7 cellular contexts compared by ENCODE assay signal in the genomic region with DNA sequence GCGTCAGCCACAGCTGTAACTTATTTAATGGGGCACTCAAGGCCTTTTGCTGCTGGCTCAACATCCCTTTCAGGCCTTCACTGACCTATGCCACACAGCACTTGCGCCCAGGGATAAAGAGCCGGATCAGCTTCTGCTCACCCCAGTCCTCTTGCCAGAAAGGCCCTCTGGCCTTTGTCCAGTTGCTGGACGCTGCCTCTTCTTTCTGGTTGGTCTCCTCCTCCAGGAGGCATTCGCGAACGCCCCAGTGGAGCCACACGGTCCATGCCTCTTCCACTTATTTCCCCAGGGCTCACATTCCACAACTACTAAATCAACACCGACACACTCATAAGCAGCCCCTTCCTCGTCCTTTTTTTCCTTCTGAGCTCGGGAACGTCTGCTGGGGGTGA. TPM values are rescaled to one million over a fixed set of nuclear protein-coding genes. Genes with fewer than 3 reads are reported as not detected.
DNase-seq lines count a peak whose midpoint lies in the region; ATAC-seq, FAIRE-seq and TF ChIP-seq lines count a peak whose summit lies in the region.

No MANE protein-coding gene starts in this region.

- H3K4me3 Mint-ChIP-seq in WTC11 = peak overlapping the region; percentile 93

- FAIRE-seq in GM19239 (lab: Jason Lieb, UNC) = peak; percentile 14

- POLR2A ChIA-PET in WTC11 (lab: Charles Lee) = interaction anchor here (0.5 to 1.8 kb wide), 6 partner anchors 95 to 411 kb away, joined by 3 to 7 read pairs (median 4); a partner anchor contains a TSS

- peaks cover 11% of the 10 kb centered on the region for H3K36me3 Mint-ChIP-seq in WTC11

- peak overlapping the region; percentile 74 for H3K4me3 ChIP-seq in neuron (ENCODE audit: low read length)

- CTCF ChIA-PET in WTC11 (lab: Charles Lee) = interaction anchor here (0.9 to 3.1 kb wide), 5 partner anchors 61 to 152 kb away, joined by 3 to 31 read pairs (median 6); a partner anchor contains a TSS

- TF ChIP-seq CTCF in WTC11 (IDR thresholded peaks at IDR 0.05) = no peak

- peak overlapping the region; percentile 60 for H2AFZ ChIP-seq in neuron (ENCODE audit: low read depth, low read length)

- DNase-seq in GM19239 (ENCODE audit: insufficient read length, low spot score) = no peak
- DNase-seq in WTC11 (ENCODE audit: low spot score) = peak; percentile 13
- DNase-seq in foreskin melanocyte = peak; percentile 32
- DNase-seq in NCI-H1417 treated with DMSO at 0.1 percent for 48 hours (lab: John Stamatoyannopoulos, UW) = no peak
- no peak for DNase-seq in NAMALWA (ENCODE audit: low spot score)

- H3K27me3 Mint-ChIP-seq in WTC11 (ENCODE audit: low read depth) = peaks cover 25% of the 10 kb centered on the region

- H3K27me3 ChIP-seq in neuron (ENCODE audit: insufficient read depth, low read length) = no peaks in the 10 kb centered on the region

- H3K27ac Mint-ChIP-seq in WTC11 = peak overlapping the region; percentile 92

- peaks cover 15% of the 10 kb centered on the region for H3K4me1 Mint-ChIP-seq in WTC11

- peaks cover 11% of the 10 kb centered on the region for H3K9me3 Mint-ChIP-seq in WTC11

- H3K9me3 ChIP-seq in neuron (ENCODE audit: low read length) = peaks cover 4% of the 10 kb centered on the region

- peaks cover 6% of the 10 kb centered on the region for H3K4me1 ChIP-seq in neuron (ENCODE audit: insufficient read depth, low read length)

- H3K36me3 ChIP-seq in neuron (ENCODE audit: insufficient read depth, low read length) = no peaks in the 10 kb centered on the region

- peak; percentile 1; the same call in 1 of the 2 replicates for ATAC-seq in WTC11
- no peak for ATAC-seq in GM18907 (IDR thresholded peaks at IDR 0.05; ENCODE audit: unreplicated experiment)

TF ChIP-seq in WTC11, 78 proteins besides CTCF, POLR2A, EP300 and RAD21:
- TF ChIP-seq NFATC4 (CRISPR knock-in tag; IDR thresholded peaks at IDR 0.05) (no peak), CBFB (CRISPR knock-in tag; IDR thresholded peaks at IDR 0.05; ENCODE audit: low read depth) (0 out of 2 replicates have a peak, but pooled peaks have one; percentile 9)
- TF ChIP-seq, protein P1, sequence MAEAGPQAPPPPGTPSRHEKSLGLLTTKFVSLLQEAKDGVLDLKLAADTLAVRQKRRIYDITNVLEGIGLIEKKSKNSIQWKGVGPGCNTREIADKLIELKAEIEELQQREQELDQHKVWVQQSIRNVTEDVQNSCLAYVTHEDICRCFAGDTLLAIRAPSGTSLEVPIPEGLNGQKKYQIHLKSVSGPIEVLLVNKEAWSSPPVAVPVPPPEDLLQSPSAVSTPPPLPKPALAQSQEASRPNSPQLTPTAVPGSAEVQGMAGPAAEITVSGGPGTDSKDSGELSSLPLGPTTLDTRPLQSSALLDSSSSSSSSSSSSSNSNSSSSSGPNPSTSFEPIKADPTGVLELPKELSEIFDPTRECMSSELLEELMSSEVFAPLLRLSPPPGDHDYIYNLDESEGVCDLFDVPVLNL (CRISPR knock-in tag; IDR thresholded peaks at IDR 0.05; ENCODE audit: borderline replicate concordance, low read depth) = no peak

RNA-seq across cellular contexts. Expression of a gene that starts 3.7 kb away (rescaled TPM):
- total RNA-seq in WTC11 (2021) = 16.3 to 18.3 TPM (median 16.5 TPM) in 3 replicates

RNA-seq across cellular contexts. Expression of a gene that starts 28.6 kb away (rescaled TPM):
- total RNA-seq in WTC11 (2021) = 25.4 to 28.8 TPM (median 27.5 TPM) in 3 replicates

RNA-seq across cellular contexts. Expression of a gene that starts 56.3 kb away (rescaled TPM):
- total RNA-seq in WTC11 (2021) = 55.9 to 65.5 TPM (median 64.8 TPM) in 3 replicates

Comparison
In these comparisons a context has a peak if more than half of its experiments do, and no peak if none do; other contexts are left out.
1. DNase-seq: peak in WTC11 (single experiment) and foreskin melanocyte (single experiment); none in GM19239 (single experiment), NCI-H1417 treated with DMSO at 0.1 percent for 48 hours (single experiment) and NAMALWA (single experiment).